Comparison of ENCODE assay signal across 8 cellular contexts in the genomic region with DNA sequence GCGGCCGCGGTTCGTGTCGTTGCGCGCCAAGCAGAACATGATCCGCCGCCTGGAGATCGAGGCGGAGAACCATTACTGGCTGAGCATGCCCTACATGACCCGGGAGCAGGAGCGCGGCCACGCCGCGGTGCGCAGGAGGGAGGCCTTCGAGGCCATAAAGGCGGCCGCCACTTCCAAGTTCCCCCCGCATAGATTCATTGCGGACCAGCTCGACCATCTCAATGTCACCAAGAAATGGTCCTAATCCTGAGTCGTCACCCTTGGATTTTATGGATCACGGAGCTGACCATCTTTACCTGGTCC. TPM values are rescaled to one million over a fixed set of nuclear protein-coding genes. Genes with fewer than 3 reads are reported as not detected.
DNase-seq lines count a peak whose midpoint lies in the region; ATAC-seq and TF ChIP-seq lines count a peak whose summit lies in the region.

No MANE protein-coding gene starts in this region.

- no peaks in the 10 kb centered on the region for H3K36me3 ChIP-seq in mucosa of descending colon (ENCODE audit: low read depth)

- H3K4me1 ChIP-seq in mucosa of descending colon (ENCODE audit: low read depth) = peaks cover 14% of the 10 kb centered on the region

- H3K9me3 Mint-ChIP-seq in central memory CD8-positive, alpha-beta T cell = no peaks in the 10 kb centered on the region

- intact Hi-C loops in mucosa of descending colon (cut with DNase I, micrococcal nuclease) = no loop called here

- no peak for TF ChIP-seq CTCF in GM12864 (IDR thresholded peaks at IDR 0.05; ENCODE audit: low read depth, low read length, missing control alignments)
- no peak for TF ChIP-seq CTCF in mucosa of descending colon (IDR thresholded peaks at IDR 0.05)

- H3K4me3 Mint-ChIP-seq in central memory CD8-positive, alpha-beta T cell = peak overlapping the region; percentile 99

- ATAC-seq in GM21529 (IDR thresholded peaks at IDR 0.05; ENCODE audit: unreplicated experiment) (peak; percentile 39), mucosa of descending colon (peak; percentile 58)
- peak; percentile 41 for ATAC-seq in central memory CD8-positive, alpha-beta T cell (replicated peaks; ENCODE audit: extremely low read depth, poor library complexity, severe bottlenecking)

- peaks cover 15% of the 10 kb centered on the region for H3K36me3 Mint-ChIP-seq in central memory CD8-positive, alpha-beta T cell (ENCODE audit: insufficient read depth)

- H3K4me3 ChIP-seq in GM12864 (ENCODE audit: low read depth, low read length) (peak overlapping the region; percentile 99), mucosa of descending colon (peak overlapping the region; percentile 89)
- H3K4me3 ChIP-seq in Jurkat, Clone E6-1 (ENCODE audit: low read length) = peak overlapping the region; percentile 96

- DNase-seq in GM12864 (ENCODE audit: low read depth) (no peak), mucosa of descending colon (no peak), germinal center (ENCODE audit: low spot score) (no peak), GDM1 (lab: John Stamatoyannopoulos, UW) (no peak), NCI-H446 treated with DMSO at 0.1 percent for 48 hours (lab: John Stamatoyannopoulos, UW) (no peak)
- DNase-seq in Jurkat, Clone E6-1 (ENCODE audit: low read depth, low spot score) = no peak
- no peak for DNase-seq in central memory CD8-positive, alpha-beta T cell (ENCODE audit: low spot score in 2 of 2)

- H3K27me3 Mint-ChIP-seq in central memory CD8-positive, alpha-beta T cell = no peaks in the 10 kb centered on the region

- peaks cover 17% of the 10 kb centered on the region for H3K4me1 Mint-ChIP-seq in central memory CD8-positive, alpha-beta T cell

- H3K27ac Mint-ChIP-seq in central memory CD8-positive, alpha-beta T cell (ENCODE audit: low read depth) = peak overlapping the region; percentile 97

- H3K9me3 ChIP-seq in mucosa of descending colon = no peaks in the 10 kb centered on the region

RNA-seq across cellular contexts. Expression of a gene that starts 0.5 kb away (rescaled TPM):
- 49.7 TPM for polyA plus RNA-seq in Jurkat, Clone E6-1 (2012; ENCODE audit: insufficient read depth, insufficient read length)
- 10 to 100 TPM; 11.9 to 16.1 (median 13.8) TPM for total RNA-seq in mucosa of descending colon

RNA-seq across cellular contexts. Expression of a gene that starts 0.6 kb away (rescaled TPM):
- 59.6 TPM for polyA plus RNA-seq in Jurkat, Clone E6-1 (2012; ENCODE audit: insufficient read depth, insufficient read length)
- 1 to 10 TPM; 1.3 to 7.2 (median 2.4) TPM for total RNA-seq in mucosa of descending colon

RNA-seq across cellular contexts. Expression of a gene that starts 37.0 kb away (rescaled TPM):
- 563 TPM for polyA plus RNA-seq in Jurkat, Clone E6-1 (2012; ENCODE audit: insufficient read depth, insufficient read length)
- total RNA-seq in mucosa of descending colon = 100 to 1,000 TPM; 205 to 221 (median 211) TPM
